8 cellular contexts compared by ENCODE assay signal in the genomic region with DNA sequence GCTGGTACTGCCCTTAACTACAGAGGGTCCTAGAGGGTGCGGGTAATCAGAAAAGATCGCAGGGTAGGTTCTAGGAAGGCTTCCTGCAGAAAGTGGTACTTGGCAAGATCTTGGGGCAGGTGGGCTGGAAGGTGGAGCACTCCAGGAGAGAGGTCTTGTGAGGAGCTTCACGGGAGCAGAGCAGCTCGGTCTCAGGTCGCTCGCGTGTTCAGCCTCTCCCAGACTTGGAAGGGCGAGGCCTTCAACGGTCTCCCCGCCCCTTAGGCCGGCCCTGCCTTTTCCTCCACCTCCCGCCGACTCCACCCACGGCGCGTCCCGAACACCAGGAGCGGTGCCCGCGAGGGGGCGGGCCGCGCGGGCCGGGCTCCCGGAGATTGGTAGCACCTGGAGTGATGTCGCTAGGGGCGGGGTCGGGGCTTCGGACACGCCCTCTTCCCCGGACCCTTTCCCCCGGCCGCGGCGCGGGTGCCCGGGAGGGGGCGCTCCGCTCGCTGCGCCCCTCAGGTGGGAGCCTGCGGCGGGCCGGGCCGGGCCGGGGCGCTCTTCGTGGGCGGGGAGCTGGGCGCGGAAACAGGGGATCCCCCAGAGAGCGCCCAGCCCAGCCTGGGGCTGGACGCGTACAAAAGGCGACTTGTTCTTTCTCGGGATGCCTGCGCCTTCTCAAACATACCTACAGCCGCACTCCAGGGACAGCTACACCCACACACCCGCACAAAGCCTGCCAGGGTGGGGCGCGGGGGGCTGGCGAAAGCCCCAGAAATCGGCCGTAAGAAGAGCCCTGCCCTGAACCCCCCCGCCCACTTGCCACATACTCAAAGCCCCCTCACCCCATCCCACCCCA. TPM values are rescaled to one million over a fixed set of nuclear protein-coding genes. Genes with fewer than 3 reads are reported as not detected.
DNase-seq lines count a peak whose midpoint lies in the region; ATAC-seq, FAIRE-seq and TF ChIP-seq lines count a peak whose summit lies in the region.

No MANE protein-coding gene starts in this region.

- peak overlapping the region; percentile 68 for H3K4me3 Mint-ChIP-seq in astrocyte (ENCODE audit: unreplicated experiment)

- H3K27me3 ChIP-seq in astrocyte (ENCODE audit: insufficient read depth, low read length) (no peaks in the 10 kb centered on the region), hepatocyte (no peaks in the 10 kb centered on the region), gastrocnemius medialis (no peaks in the 10 kb centered on the region)

- H2AFZ ChIP-seq in astrocyte (ENCODE audit: low read depth, low read length) = no peak overlapping the region
- no peak overlapping the region for H2AFZ ChIP-seq in hepatocyte

- H3K9me3 ChIP-seq in astrocyte (ENCODE audit: insufficient read depth, low read depth, low read length) = no peaks in the 10 kb centered on the region
- H3K9me3 ChIP-seq in hepatocyte (ENCODE audit: low read depth) = no peaks in the 10 kb centered on the region
- H3K9me3 ChIP-seq in gastrocnemius medialis = no peaks in the 10 kb centered on the region

- no peaks in the 10 kb centered on the region for H3K9me3 Mint-ChIP-seq in astrocyte (ENCODE audit: unreplicated experiment)

- H3K4me1 Mint-ChIP-seq in astrocyte (ENCODE audit: low read depth, unreplicated experiment) = peaks cover 79% of the 10 kb centered on the region

- no peaks in the 10 kb centered on the region for H3K27me3 Mint-ChIP-seq in astrocyte (ENCODE audit: low read depth, unreplicated experiment)

- H3K36me3 Mint-ChIP-seq in astrocyte (ENCODE audit: low read depth, unreplicated experiment) = peaks cover 8% of the 10 kb centered on the region

- H3K4me2 ChIP-seq in astrocyte (ENCODE audit: low read length) = peak overlapping the region; percentile 68
- H3K4me2 ChIP-seq in hepatocyte = peak overlapping the region; percentile 67

- intact Hi-C loops in gastrocnemius medialis (cut with DNase I; ENCODE audit: low total_unique reads) = loop anchor here (1.0 to 2.0 kb wide), 3 partner anchors 34 to 78 kb away; a partner anchor contains a TSS

- 7% methylated on average over 29 of the region's 66 CpGs for WGBS in hepatocyte (ENCODE audit: low lambda C conversion rate, missing lambda C conversion rate)

- peak; percentile 18 for TF ChIP-seq CTCF in astrocyte (IDR thresholded peaks at IDR 0.05; ENCODE audit: insufficient read depth, low read depth, low read length)
- peak; percentile 77 for TF ChIP-seq CTCF in hepatocyte (IDR thresholded peaks at IDR 0.05; ENCODE audit: poor library complexity)
- TF ChIP-seq CTCF in gastrocnemius medialis (IDR thresholded peaks at IDR 0.05 in 4 of 5, conservative IDR thresholded peaks at IDR 0.05 in 1 of 5) = peak; percentile 68 to 92 (median 89)

- H3K79me2 ChIP-seq in astrocyte (ENCODE audit: insufficient read depth, low read length) (peaks cover 72% of the 10 kb centered on the region), hepatocyte (peaks cover 86% of the 10 kb centered on the region)

- no peaks in the 10 kb centered on the region for H3K9me2 ChIP-seq in hepatocyte (replicated peaks; ENCODE audit: insufficient read depth)

- FAIRE-seq in astrocyte (lab: Jason Lieb, UNC) = no peak

- TF ChIP-seq POLR2A in gastrocnemius medialis (IDR thresholded peaks at IDR 0.05) = peak; percentile 77 to 82

- H3K4me1 ChIP-seq in astrocyte (ENCODE audit: insufficient read depth, low read length) = peaks cover 52% of the 10 kb centered on the region
- H3K4me1 ChIP-seq in hepatocyte (ENCODE audit: insufficient read depth) = peaks cover 95% of the 10 kb centered on the region
- peaks cover 95 to 96% of the 10 kb centered on the region in 2 donors for H3K4me1 ChIP-seq in gastrocnemius medialis

- no peak overlapping the region for H3K9ac ChIP-seq in astrocyte (ENCODE audit: low read length)

- in situ Hi-C loops in gastrocnemius medialis (cut with MboI; ENCODE audit: low sequenced_read_pairs in 4 of 4) = no loop called here

- H3K27ac ChIP-seq in astrocyte (ENCODE audit: low read depth, low read length) (no peak overlapping the region), hepatocyte (peak overlapping the region; percentile 94), gastrocnemius medialis (peak overlapping the region; percentile 95 to 100 (median 98))

- H3K36me3 ChIP-seq in astrocyte (ENCODE audit: insufficient read depth, low read length) (no peaks in the 10 kb centered on the region), hepatocyte (replicated peaks; ENCODE audit: insufficient read depth, low read depth) (no peaks in the 10 kb centered on the region), gastrocnemius medialis (no peaks in the 10 kb centered on the region)

- peak overlapping the region; percentile 66 for H3K27ac Mint-ChIP-seq in astrocyte (ENCODE audit: unreplicated experiment)

- DNase-seq in GM04503 (ENCODE audit: low read depth) = peak; percentile 60
- peak; percentile 87 for DNase-seq in HCEC 1CT
- peak; percentile 93 for DNase-seq in MV-4-11 (lab: John Stamatoyannopoulos, UW)
- DNase-seq in T-helper 22 cell (ENCODE audit: low read depth) = peak; percentile 93
- DNase-seq in astrocyte (ENCODE audit: low read depth) = peak; percentile 78
- DNase-seq in hepatocyte (ENCODE audit: low spot score) = peak; percentile 99
- DNase-seq in gastrocnemius medialis = peak; percentile 95 to 98
- no peak for DNase-seq in SHP77 (lab: John Stamatoyannopoulos, UW)

- peak; percentile 30 to 42 for ATAC-seq in gastrocnemius medialis

- H4K20me1 ChIP-seq in astrocyte (ENCODE audit: insufficient read depth, low read length) = peaks cover 95% of the 10 kb centered on the region
- peaks cover 64% of the 10 kb centered on the region for H4K20me1 ChIP-seq in hepatocyte (ENCODE audit: insufficient read depth, poor library complexity, severe bottlenecking)

- H3K4me3 ChIP-seq in astrocyte (ENCODE audit: insufficient read depth, low read depth, low read length) (no peak overlapping the region), hepatocyte (no peak overlapping the region), gastrocnemius medialis (peak overlapping the region; percentile 30 to 52 (median 38))

RNA-seq across cellular contexts. Expression of a gene that starts 35.5 kb away (rescaled TPM):
- total RNA-seq in astrocyte (74.0 and 75.7 TPM in 2 replicates), hepatocyte (6.7 and 13.3 TPM in 2 replicates), gastrocnemius medialis (10 to 100 TPM; 22.2 to 57.9 (median 35.2) TPM)
- polyA plus RNA-seq in hepatocyte = 12.2 and 14.4 TPM in 2 replicates

Comparison
In these comparisons a context has a peak if more than half of its experiments do, and no peak if none do; other contexts are left out.
1. DNase-seq: peak in GM04503 (single experiment), HCEC 1CT (single experiment), MV-4-11 (single experiment), T-helper 22 cell (single experiment), astrocyte (single experiment), hepatocyte (single experiment) and gastrocnemius medialis (2 of 2); none in SHP77 (0 of 2).
2. H3K4me3 ChIP-seq: peak in gastrocnemius medialis (4 of 4); none in astrocyte (single experiment) and hepatocyte (single experiment).
3. CTCF ChIP-seq: peak in every context shown above with its lines; median percentile 89 in gastrocnemius medialis; 77 in hepatocyte; 18 in astrocyte.